8 cellular contexts compared by ENCODE assay signal in the genomic region with DNA sequence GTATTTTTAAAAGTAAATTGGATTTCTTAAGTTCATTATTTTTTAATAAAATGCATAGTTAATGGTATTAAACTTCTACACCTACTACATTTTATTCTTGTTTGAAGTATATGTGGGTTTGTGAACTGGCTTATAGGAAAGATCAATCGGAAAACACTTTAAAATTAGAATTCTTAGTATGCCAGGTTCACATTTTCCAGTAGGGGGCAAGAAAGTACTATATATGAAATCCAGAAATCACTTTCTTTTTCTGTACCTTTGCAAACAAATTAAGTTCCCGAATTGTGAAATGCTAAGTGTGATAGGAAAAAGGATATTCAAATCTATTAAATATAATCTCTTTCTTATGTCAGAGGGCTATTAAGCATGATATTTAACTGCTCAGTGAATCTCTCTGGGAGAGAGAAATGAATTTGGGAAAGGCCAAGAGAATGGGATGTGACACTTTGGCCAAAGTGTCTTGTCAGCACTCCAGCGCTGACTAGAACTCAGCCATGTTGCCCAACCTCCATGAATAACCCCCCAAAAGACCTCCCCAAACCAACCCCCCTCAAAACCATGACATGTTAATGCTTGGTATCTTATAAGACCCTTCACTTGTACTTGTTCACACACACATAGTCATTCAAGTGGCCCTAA.
DNase-seq lines count a peak whose midpoint lies in the region; ATAC-seq, FAIRE-seq and TF ChIP-seq lines count a peak whose summit lies in the region.

No MANE protein-coding gene starts in this region.

- TF ChIP-seq POLR2A in GM12892 (IDR thresholded peaks at IDR 0.05; ENCODE audit: low read depth, low read length) = no peak

- POLR2A ChIA-PET in Panc1 (lab: Charles Lee) = no interaction called here

- no TSS peak for BruUV-seq in Panc1 (replicated peaks; lab: Mats Ljungman, UMichigan)

- DNase-seq in GM12892 (ENCODE audit: insufficient read length) (no peak), Panc1 (ENCODE audit: low read depth, low spot score) (no peak), frontal cortex (ENCODE audit: low spot score in 2 of 2) (peak; percentile 4 to 12), urothelium cell line (ENCODE audit: low spot score) (peak; percentile 4)
- DNase-seq in stimulated activated CD4-positive, alpha-beta T cell treated with anti-CD3 and anti-CD28 coated beads, Interleukin-12 subunit alpha, Interleukin-12 subunit beta, amount 100 ng/mL, for 4 hours = no peak
- DNase-seq in activated naive CD4-positive, alpha-beta T cell (lab: John Stamatoyannopoulos, UW) = no peak

- intact Hi-C loops in Panc1 (cut with micrococcal nuclease; ENCODE audit: unreplicated experiment) = no loop called here

- H3K27me3 ChIP-seq in Panc1 (ENCODE audit: control insufficient read depth, insufficient read depth, low read length) = no peaks in the 10 kb centered on the region

- CTCF ChIA-PET in Panc1 (lab: Charles Lee) = interaction anchor here (0.7 kb wide), 1 partner anchor 51 kb away, joined by 6 read pairs; no protein-coding TSS in a partner anchor

- no peaks in the 10 kb centered on the region for H3K4me1 ChIP-seq in Panc1 (ENCODE audit: control insufficient read depth, insufficient read depth, low read length)

- in situ Hi-C loops in Panc1 (cut with HindIII; ENCODE audit: low pct_unique_long_range_greater_than_20kb, low sequenced_read_pairs) = no loop called here

- TF ChIP-seq CTCF in Panc1 (IDR thresholded peaks at IDR 0.05) = peak; percentile 27; the same call in 1 of the 2 replicates

- ATAC-seq in HG02981 (IDR thresholded peaks at IDR 0.05; ENCODE audit: unreplicated experiment) (peak; percentile 41), Panc1 (no peak), esophagus mucosa (no peak)

- H3K9me3 ChIP-seq in Panc1 (ENCODE audit: control insufficient read depth, insufficient read depth, low read depth, low read length) = no peaks in the 10 kb centered on the region

- peak; percentile 63 for FAIRE-seq in GM12892 (lab: Jason Lieb, UNC)
- FAIRE-seq in frontal cortex (lab: Jason Lieb, UNC) = peak; percentile 93
- no peak for FAIRE-seq in urothelium cell line (lab: Jason Lieb, UNC)

- H3K36me3 ChIP-seq in Panc1 (ENCODE audit: control insufficient read depth, insufficient read depth, low read length) = no peaks in the 10 kb centered on the region

- H3K4me3 ChIP-seq in Panc1 (ENCODE audit: low read depth in 2 of 2, low read length in 2 of 2) = no peak overlapping the region

- H3K27ac ChIP-seq in Panc1 (ENCODE audit: low read length) = no peak overlapping the region

Comparison
In these comparisons a context has a peak if more than half of its experiments do, and no peak if none do; other contexts are left out.
1. DNase-seq: peak in frontal cortex (2 of 2) and urothelium cell line (single experiment); none in GM12892 (single experiment), Panc1 (single experiment), stimulated activated CD4-positive, alpha-beta T cell treated with anti-CD3 and anti-CD28 coated beads, Interleukin-12 subunit alpha, Interleukin-12 subunit beta, amount 100 ng/mL, for 4 hours (single experiment) and activated naive CD4-positive, alpha-beta T cell (0 of 4).